In genomic region chr4:108635070-108635655, GRCh38 we compare ENCODE assay signal across 19 cellular contexts.
"Had no signal": no experiment of that assay in that cellular context is flagged by ENCODE, and none has a peak within 500 bp of the region (broad histone marks: within the 10 kb centered on the region; RNA-seq: fewer than 3 reads in every experiment).

No MANE protein-coding gene starts in this region.

- ATAC-seq: gastrocnemius medialis; heart right ventricle; mucosa of descending colon; naive thymus-derived CD8-positive, alpha-beta T cell; sciatic nerve; stimulated activated naive B cell treated with anti-CD40 and anti-IgM and Interleukin-4, amounts not matched to agents 10 μg/mL and 1 μg/mL and 100 μg/mL, for 72 hours; upper lobe of right lung had no signal

- DNase-seq: activated CD4-positive, alpha-beta T cell treated with anti-CD3 and anti-CD28 coated beads for 4 hours; activated CD8-positive, alpha-beta memory T cell treated with anti-CD3 and anti-CD28 coated beads for 24 hours; activated effector memory CD4-positive, alpha-beta T cell treated with Interleukin-2 at 50 U/mL for 16 hours; aorta; dorsolateral prefrontal cortex; esophagus squamous epithelium; gastrocnemius medialis; heart right ventricle; mucosa of descending colon; naive thymus-derived CD8-positive, alpha-beta T cell; stimulated activated CD4-positive, alpha-beta T cell treated with anti-CD3 and anti-CD28 coated beads, Interleukin-2, amount 100 ng/mL, for 24 hours; stimulated activated naive B cell treated with anti-CD40 and anti-IgM and Interleukin-4, amounts not matched to agents 10 μg/mL and 1 μg/mL and 100 μg/mL, for 72 hours; substantia nigra; T-helper 9 cell; upper lobe of right lung had no signal

- H3K27me3 ChIP-seq: dorsolateral prefrontal cortex, esophagus squamous epithelium, gastrocnemius medialis, heart right ventricle, upper lobe of right lung had no signal

- H3K4me1 ChIP-seq: esophagus squamous epithelium, gastrocnemius medialis, heart right ventricle, prostate gland, upper lobe of right lung had no signal

- H3K4me3 Mint-ChIP-seq: activated naive CD8-positive, alpha-beta T cell; naive thymus-derived CD8-positive, alpha-beta T cell; stimulated activated naive B cell treated with anti-CD40 and anti-IgM and Interleukin-4, amounts not matched to agents 10 μg/mL and 1 μg/mL and 100 μg/mL, for 72 hours had no signal

- H3K4me3 ChIP-seq: dorsolateral prefrontal cortex, esophagus squamous epithelium, gastrocnemius medialis, heart right ventricle, mucosa of descending colon, prostate gland, upper lobe of right lung had no signal

- H3K27me3 Mint-ChIP-seq: activated naive CD8-positive, alpha-beta T cell; naive thymus-derived CD8-positive, alpha-beta T cell; stimulated activated naive B cell treated with anti-CD40 and anti-IgM and Interleukin-4, amounts not matched to agents 10 μg/mL and 1 μg/mL and 100 μg/mL, for 72 hours had no signal

- H3K27ac ChIP-seq: esophagus squamous epithelium, gastrocnemius medialis, heart right ventricle, prostate gland, upper lobe of right lung, VCaP had no signal

- H3K9me3 ChIP-seq: esophagus squamous epithelium, gastrocnemius medialis, heart right ventricle, mucosa of descending colon, prostate gland, upper lobe of right lung had no signal

- H3K9me3 Mint-ChIP-seq: naive thymus-derived CD8-positive, alpha-beta T cell; stimulated activated naive B cell treated with anti-CD40 and anti-IgM and Interleukin-4, amounts not matched to agents 10 μg/mL and 1 μg/mL and 100 μg/mL, for 72 hours had no signal

- H3K27ac Mint-ChIP-seq: stimulated activated naive B cell treated with anti-CD40 and anti-IgM and Interleukin-4, amounts not matched to agents 10 μg/mL and 1 μg/mL and 100 μg/mL, for 72 hours had no signal
